In the genomic region with DNA sequence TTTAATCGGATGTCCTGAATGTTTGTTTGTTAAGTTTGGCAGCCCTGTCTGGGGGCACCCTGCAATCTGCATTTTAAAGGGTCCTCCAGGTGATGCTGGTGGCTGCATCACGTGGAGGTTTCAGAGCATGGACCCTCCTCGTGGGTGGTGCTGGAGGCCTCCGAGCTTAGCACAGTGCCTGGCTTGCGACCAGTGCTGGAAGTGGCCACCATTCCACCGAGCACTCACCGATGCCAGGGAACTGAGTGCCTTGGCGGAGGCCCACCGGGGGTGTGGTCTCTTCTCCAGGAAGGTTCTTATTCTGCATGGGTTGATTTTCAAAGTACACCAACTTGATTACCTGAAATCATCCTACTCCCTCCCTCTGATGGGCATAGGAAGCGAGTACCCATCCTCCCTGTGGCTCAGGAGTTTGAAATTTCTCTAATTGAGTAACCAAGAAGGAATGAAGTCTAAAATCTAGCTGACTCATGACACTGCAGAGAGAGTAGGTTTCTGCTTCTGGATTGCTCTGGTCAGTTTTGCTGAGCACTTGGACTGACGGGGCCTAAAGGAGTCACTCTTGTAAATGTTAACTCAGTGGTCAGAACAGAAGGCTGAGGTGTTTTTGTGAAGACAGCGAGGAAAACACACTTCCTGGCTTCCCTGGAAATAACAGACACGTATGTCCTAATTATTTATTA, we compare ENCODE assay signal across 15 cellular contexts. TPM values are rescaled to one million over a fixed set of nuclear protein-coding genes. Genes with fewer than 3 reads are reported as not detected.
DNase-seq lines count a peak whose midpoint lies in the region; ATAC-seq, FAIRE-seq and TF ChIP-seq lines count a peak whose summit lies in the region.
"Had no signal": no experiment of that assay in that cellular context is flagged by ENCODE, and none has a peak within 500 bp of the region (broad histone marks: within the 10 kb centered on the region; RNA-seq: fewer than 3 reads in every experiment).

No MANE protein-coding gene starts in this region.

- H4K20me1 ChIP-seq in keratinocyte (ENCODE audit: control insufficient read depth, extremely low read depth, insufficient read depth, low read length): no peaks in the 10 kb centered on the region

- no peaks in the 10 kb centered on the region for H3K4me1 Mint-ChIP-seq in activated CD4-positive, alpha-beta T cell treated with anti-CD3 and anti-CD28 coated beads, Interleukin-2, amount 10 ng/mL, durations not matched to agents 24 days and 14 days
- H3K4me1 Mint-ChIP-seq: CD14-positive monocyte had no signal

- H2AFZ ChIP-seq in keratinocyte (ENCODE audit: control insufficient read depth, low read length): no peak overlapping the region

- H3K27ac ChIP-seq in brain microvascular endothelial cell (no peak overlapping the region), keratinocyte (ENCODE audit: control insufficient read depth, insufficient read depth, low read length) (no peak overlapping the region)
- H3K27ac ChIP-seq: neutrophil had no signal

- CTCF ChIA-PET in AG04449 (lab: Yijun Ruan, JAX): interaction anchor here (0.9 to 2.0 kb wide), 2 partner anchors 265 to 380 kb away, joined by 3 to 6 read pairs; no protein-coding TSS in a partner anchor

- peaks cover 16% of the 10 kb centered on the region for H3K27me3 Mint-ChIP-seq in activated CD4-positive, alpha-beta T cell treated with anti-CD3 and anti-CD28 coated beads, Interleukin-2, amount 10 ng/mL, durations not matched to agents 24 days and 14 days

- POLR2A ChIA-PET in AG04449 (lab: Yijun Ruan, JAX): no interaction called here

- ATAC-seq in mucosa of descending colon (no peak), left lobe of liver (no peak)

- peak; percentile 13 for FAIRE-seq in keratinocyte (lab: Jason Lieb, UNC)

- no peak overlapping the region for H3K4me3 Mint-ChIP-seq in activated CD4-positive, alpha-beta T cell treated with anti-CD3 and anti-CD28 coated beads, Interleukin-2, amount 10 ng/mL, durations not matched to agents 24 days and 14 days
- H3K4me3 Mint-ChIP-seq: CD14-positive monocyte had no signal

- no peaks in the 10 kb centered on the region for H3K36me3 ChIP-seq in brain microvascular endothelial cell (replicated peaks)
- no peaks in the 10 kb centered on the region for H3K36me3 ChIP-seq in keratinocyte (ENCODE audit: control insufficient read depth in 2 of 2, extremely low read depth in 1 of 2, insufficient read depth in 2 of 2, low read length in 2 of 2)
- H3K36me3 ChIP-seq in mucosa of descending colon (ENCODE audit: low read depth): no peaks in the 10 kb centered on the region
- H3K36me3 ChIP-seq: neutrophil had no signal

- dilution Hi-C loops in keratinocyte (cut with MboI; ENCODE audit: extremely low pct_ligation_motif_present, low sequenced_read_pairs): no loop called here

- H3K27me3 ChIP-seq in brain microvascular endothelial cell (replicated peaks): no peaks in the 10 kb centered on the region
- H3K27me3 ChIP-seq in keratinocyte (ENCODE audit: control insufficient read depth, extremely low read depth, insufficient read depth, low read length): peaks cover 6% of the 10 kb centered on the region
- H3K27me3 ChIP-seq: neutrophil had no signal

- no peaks in the 10 kb centered on the region for H3K36me3 Mint-ChIP-seq in activated CD4-positive, alpha-beta T cell treated with anti-CD3 and anti-CD28 coated beads, Interleukin-2, amount 10 ng/mL, durations not matched to agents 24 days and 14 days (ENCODE audit: low read depth)
- H3K36me3 Mint-ChIP-seq: CD14-positive monocyte had no signal

- TF ChIP-seq CTCF in AG04449 (IDR thresholded peaks at IDR 0.05; ENCODE audit: insufficient read depth, low read length, missing control alignments): no peak
- no peak for TF ChIP-seq CTCF in brain microvascular endothelial cell (IDR thresholded peaks at IDR 0.05; ENCODE audit: low read depth, low read length, missing control alignments)
- no peak for TF ChIP-seq CTCF in keratinocyte (optimal IDR thresholded peaks at IDR 0.05 in 1 of 3, IDR thresholded peaks at IDR 0.05 in 1 of 3, conservative IDR thresholded peaks at IDR 0.05 in 1 of 3; ENCODE audit: extremely low read depth in 1 of 3, insufficient read depth in 2 of 3, low read length in 3 of 3)
- TF ChIP-seq CTCF in mucosa of descending colon (IDR thresholded peaks at IDR 0.05): no peak

- H3K4me1 ChIP-seq in keratinocyte (ENCODE audit: control insufficient read depth, extremely low read depth, insufficient read depth, low read length) (no peaks in the 10 kb centered on the region), mucosa of descending colon (ENCODE audit: low read depth) (no peaks in the 10 kb centered on the region)

- H3K4me3 ChIP-seq in AG04449 (ENCODE audit: low read depth, low read length) (no peak overlapping the region), brain microvascular endothelial cell (ENCODE audit: low read depth, low read length) (no peak overlapping the region), keratinocyte (ENCODE audit: control insufficient read depth in 2 of 3, extremely low read depth in 1 of 3, insufficient read depth in 2 of 3, low read depth in 1 of 3, low read length in 3 of 3) (no peak overlapping the region), mucosa of descending colon (no peak overlapping the region)

- intact Hi-C loops in activated CD4-positive, alpha-beta T cell treated with anti-CD3 and anti-CD28 coated beads, Interleukin-2, amount 10 ng/mL, durations not matched to agents 24 days and 14 days (cut with micrococcal nuclease): no loop called here
- intact Hi-C loops in mucosa of descending colon (cut with DNase I, micrococcal nuclease): no loop called here

- H3K4me2 ChIP-seq in keratinocyte (ENCODE audit: control insufficient read depth, extremely low read depth, insufficient read depth, low read depth, low read length): no peak overlapping the region

- H3K9me3 ChIP-seq in keratinocyte (ENCODE audit: control insufficient read depth, low read depth, low read length): no peaks in the 10 kb centered on the region
- no peaks in the 10 kb centered on the region for H3K9me3 ChIP-seq in mucosa of descending colon
- H3K9me3 ChIP-seq: neutrophil had no signal

- no peaks in the 10 kb centered on the region for H3K9me3 Mint-ChIP-seq in activated CD4-positive, alpha-beta T cell treated with anti-CD3 and anti-CD28 coated beads, Interleukin-2, amount 10 ng/mL, durations not matched to agents 24 days and 14 days

- DNase-seq in AG04449 (ENCODE audit: low read depth, low spot score): peak; percentile 29
- DNase-seq in HK-2 (ENCODE audit: unreplicated experiment): peak; percentile 55
- peak; percentile 25 for DNase-seq in brain microvascular endothelial cell
- DNase-seq in keratinocyte (ENCODE audit: low read depth, low spot score): no peak
- DNase-seq in activated CD4-positive, alpha-beta T cell treated with anti-CD3 and anti-CD28 coated beads, Interleukin-2, amount 10 ng/mL, durations not matched to agents 24 days and 14 days: no peak
- DNase-seq in T-helper 9 cell: no peak
- no peak for DNase-seq in mucosa of descending colon
- no peak for DNase-seq in left lobe of liver (ENCODE audit: low spot score)
- DNase-seq: activated CD4-positive, alpha-beta T cell treated with anti-CD3 and anti-CD28 coated beads for 1 hour; activated gamma-delta T cell treated with Interleukin-2 at 50 U/mL for 16 hours; cerebellar nuclear complex; foreskin melanocyte; stimulated activated CD4-positive, alpha-beta T cell treated with anti-CD3 and anti-CD28 coated beads, Interleukin-15, amount 100 ng/mL, for 24 hours had no signal

- no peak overlapping the region for H3K27ac Mint-ChIP-seq in activated CD4-positive, alpha-beta T cell treated with anti-CD3 and anti-CD28 coated beads, Interleukin-2, amount 10 ng/mL, durations not matched to agents 24 days and 14 days
- H3K27ac Mint-ChIP-seq: CD14-positive monocyte had no signal

- no peaks in the 10 kb centered on the region for H3K9me1 ChIP-seq in keratinocyte (ENCODE audit: control insufficient read depth, extremely low read depth, insufficient read depth, low read length)

- H3K79me2 ChIP-seq in keratinocyte (ENCODE audit: control insufficient read depth, insufficient read depth, low read length): no peaks in the 10 kb centered on the region

- no peak overlapping the region for H3K9ac ChIP-seq in keratinocyte (ENCODE audit: control insufficient read depth, extremely low read depth, insufficient read depth, low read length)

- in situ Hi-C loops in brain microvascular endothelial cell (cut with HindIII; ENCODE audit: low pct_ligation_motif_present, low sequenced_read_pairs): no loop called here

RNA-seq across cellular contexts. Expression of gene SLC66A3, which starts 58.1 kb away (rescaled TPM):
- 20.4 to 34.9 TPM (median 31.1 TPM) in 3 replicates for polyA plus RNA-seq in keratinocyte
- polyA plus RNA-seq in keratinocyte (2011; ENCODE audit: low read depth): 2.1 TPM
- polyA plus RNA-seq in keratinocyte (2011; cell fraction: cytosol; rRNA removed): 23.1 and 26.5 TPM in 2 replicates
- 13.1 and 16.3 TPM in 2 replicates for polyA plus RNA-seq in keratinocyte (2011; cell fraction: nucleus; rRNA removed)
- polyA plus RNA-seq in keratinocyte (2012; ENCODE audit: low replicate concordance): 7.1 and 16.4 TPM in 2 replicates
- 31.2 to 50.4 TPM (median 36.3 TPM) in 3 replicates for polyA minus RNA-seq in keratinocyte
- 33.0 TPM for polyA minus RNA-seq in keratinocyte (2011; cell fraction: cytosol; rRNA and poly(A)+ RNA removed)
- 9.4 and 12.9 TPM in 2 replicates for polyA minus RNA-seq in keratinocyte (2011; cell fraction: nucleus; rRNA and poly(A)+ RNA removed)
- 7.6 and 10.4 TPM in 2 replicates for total RNA-seq in activated CD4-positive, alpha-beta T cell treated with anti-CD3 and anti-CD28 coated beads, Interleukin-2, amount 10 ng/mL, durations not matched to agents 24 days and 14 days
- total RNA-seq in mucosa of descending colon (10 to 100 TPM in 2 of 3 donors, 1 to 10 TPM in 1; 9.4 to 14.2 (median 12.1) TPM), left lobe of liver (8.1 TPM)

Comparison
In these comparisons a context has a peak if more than half of its experiments do, and no peak if none do; other contexts are left out.
1. DNase-seq: peak in AG04449 (single experiment), HK-2 (single experiment) and brain microvascular endothelial cell (single experiment); none in keratinocyte (single experiment), activated CD4-positive, alpha-beta T cell treated with anti-CD3 and anti-CD28 coated beads, Interleukin-2, amount 10 ng/mL, durations not matched to agents 24 days and 14 days (single experiment), T-helper 9 cell (single experiment), mucosa of descending colon (0 of 3) and left lobe of liver (single experiment).